In the genomic region with DNA sequence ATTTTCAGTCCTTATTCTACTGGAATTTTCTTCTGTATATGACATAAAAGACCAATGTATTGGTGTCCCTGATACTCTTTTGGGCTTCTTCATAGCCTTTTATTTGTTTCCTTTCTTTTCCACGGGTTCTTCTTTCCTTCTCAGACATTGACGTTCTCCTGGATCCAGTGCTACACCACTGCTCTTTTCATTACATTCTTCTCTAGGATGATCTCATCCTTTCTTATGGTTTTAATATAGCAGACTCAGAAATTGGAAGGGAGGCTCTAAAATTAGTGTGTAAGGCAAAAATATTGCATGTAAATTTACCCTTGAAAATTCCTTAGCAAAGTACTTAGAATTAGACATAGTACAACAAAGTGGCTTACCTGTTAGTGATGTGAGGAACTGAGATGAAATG, we compare ENCODE assay signal across 21 cellular contexts.
"Had no signal": no experiment of that assay in that cellular context is flagged by ENCODE, and none has a peak within 500 bp of the region (broad histone marks: within the 10 kb centered on the region; RNA-seq: fewer than 3 reads in every experiment).

No MANE protein-coding gene starts in this region.

- H3K4me1 ChIP-seq: esophagus squamous epithelium, gastrocnemius medialis, left lung, psoas muscle, sigmoid colon, tibial artery had no signal

- H3K27ac ChIP-seq: coronary artery, esophagus squamous epithelium, gastrocnemius medialis, left lung, psoas muscle, sigmoid colon, stomach, tibial artery had no signal

- ATAC-seq: effector memory CD8-positive, alpha-beta T cell; gastrocnemius medialis; left cardiac atrium; left lung; naive thymus-derived CD8-positive, alpha-beta T cell; psoas muscle; right cardiac atrium; stimulated activated effector memory CD8-positive, alpha-beta T cell treated with anti-CD3 and anti-CD28 coated beads, Interleukin-12 subunit alpha, Interleukin-12 subunit beta, amount 100 ng/mL, for 72 hours had no signal

- H3K36me3 ChIP-seq: esophagus squamous epithelium, gastrocnemius medialis, left lung, sigmoid colon, stomach, tibial artery had no signal

- H3K27me3 ChIP-seq: esophagus squamous epithelium, gastrocnemius medialis, left lung, sigmoid colon, stomach, tibial artery had no signal

- DNase-seq: effector memory CD8-positive, alpha-beta T cell; erythroblast; esophagus squamous epithelium; gastrocnemius medialis; head of caudate nucleus; left cardiac atrium; left lung; naive thymus-derived CD8-positive, alpha-beta T cell; nephron progenitor cell; nucleus accumbens; posterior cingulate gyrus; psoas muscle; right cardiac atrium; sigmoid colon; stimulated activated CD4-positive, alpha-beta T cell treated with anti-CD3 and anti-CD28 coated beads, Interleukin-2, amount 100 ng/mL, for 24 hours; stimulated activated CD4-positive, alpha-beta T cell treated with anti-CD3 and anti-CD28 coated beads, Interleukin-4, amount 100 ng/mL, for 24 hours; stimulated activated naive CD4-positive, alpha-beta T cell treated with Interleukin-2 at 50 U/mL for 16 hours; stomach; tibial artery had no signal

- H3K4me3 ChIP-seq: coronary artery, esophagus squamous epithelium, gastrocnemius medialis, left lung, psoas muscle, sigmoid colon, stomach, tibial artery had no signal

- H3K9me3 ChIP-seq: esophagus squamous epithelium, gastrocnemius medialis, left lung, psoas muscle, sigmoid colon, stomach, tibial artery had no signal
